In genomic region chr5:121199238-121199999, GRCh38 we compare ENCODE assay signal across 14 cellular contexts.
DNase-seq lines count a peak whose midpoint lies in the region; ATAC-seq and TF ChIP-seq lines count a peak whose summit lies in the region.
"Had no signal": no experiment of that assay in that cellular context is flagged by ENCODE, and none has a peak within 500 bp of the region (broad histone marks: within the 10 kb centered on the region; RNA-seq: fewer than 3 reads in every experiment).

No MANE protein-coding gene starts in this region.

- no peaks in the 10 kb centered on the region for H3K79me2 ChIP-seq in DND-41 (ENCODE audit: insufficient read depth, low read length)
- H3K79me2 ChIP-seq in OCI-LY3 (ENCODE audit: low read length): no peaks in the 10 kb centered on the region

- no peaks in the 10 kb centered on the region for H3K36me3 ChIP-seq in DND-41 (ENCODE audit: insufficient read depth, low read length)
- no peaks in the 10 kb centered on the region for H3K36me3 ChIP-seq in OCI-LY3 (replicated peaks; ENCODE audit: low read depth, low read length)
- H3K36me3 ChIP-seq in sigmoid colon: no peaks in the 10 kb centered on the region
- H3K36me3 ChIP-seq in aorta (ENCODE audit: control insufficient read depth in 1 of 2, insufficient read depth in 2 of 2, low read length in 1 of 2): no peaks in the 10 kb centered on the region

- intact Hi-C loops in sigmoid colon (cut with DNase I) (no loop called here), aorta (cut with DNase I) (no loop called here)

- no peaks in the 10 kb centered on the region for H3K36me3 Mint-ChIP-seq in T-helper 17 cell (ENCODE audit: low read depth)
- H3K36me3 Mint-ChIP-seq: natural killer cell, WTC11 had no signal

- no peaks in the 10 kb centered on the region for H3K27me3 ChIP-seq in DND-41 (ENCODE audit: insufficient read depth, low read length, poor library complexity)
- no peaks in the 10 kb centered on the region for H3K27me3 ChIP-seq in OCI-LY3 (ENCODE audit: low read depth, low read length)
- no peaks in the 10 kb centered on the region for H3K27me3 ChIP-seq in sigmoid colon
- no peaks in the 10 kb centered on the region for H3K27me3 ChIP-seq in aorta (ENCODE audit: control insufficient read depth in 1 of 2, insufficient read depth in 2 of 2, low read length in 1 of 2)
- H3K27me3 ChIP-seq: body of pancreas had no signal

- TF ChIP-seq CTCF in DND-41 (IDR thresholded peaks at IDR 0.05; ENCODE audit: borderline replicate concordance, extremely low read depth, low read length, poor library complexity, severe bottlenecking): no peak
- TF ChIP-seq CTCF in OCI-LY3 (IDR thresholded peaks at IDR 0.05; ENCODE audit: low read depth, low read length): no peak
- TF ChIP-seq CTCF in epithelial cell of esophagus (IDR thresholded peaks at IDR 0.05; ENCODE audit: insufficient read depth, low read depth, low read length, missing control alignments): no peak
- no peak for TF ChIP-seq CTCF in sigmoid colon (IDR thresholded peaks at IDR 0.05)
- TF ChIP-seq CTCF in GM13976 (IDR thresholded peaks at IDR 0.05; ENCODE audit: borderline replicate concordance, control extremely low read depth, extremely low read depth, insufficient read depth, missing control alignments): no peak

- no peak for TF ChIP-seq EP300 in sigmoid colon (IDR thresholded peaks at IDR 0.05)

- no peak for TF ChIP-seq POLR2A in sigmoid colon (IDR thresholded peaks at IDR 0.05)

- H3K4me1 ChIP-seq in DND-41 (ENCODE audit: insufficient read depth, low read length) (peaks cover 8% of the 10 kb centered on the region), OCI-LY3 (ENCODE audit: low read length) (no peaks in the 10 kb centered on the region), sigmoid colon (peaks cover 0 to 10% (median 3%) of the 10 kb centered on the region in 4 donors), aorta (ENCODE audit: control insufficient read depth in 1 of 2, insufficient read depth in 2 of 2, low read length in 2 of 2) (no peaks in the 10 kb centered on the region)
- H3K4me1 ChIP-seq: body of pancreas had no signal

- in situ Hi-C loops in GM13976 (cut with MboI; ENCODE audit: low sequenced_read_pairs, unreplicated experiment): no loop called here

- no peak overlapping the region for H3K4me3 Mint-ChIP-seq in T-helper 17 cell
- H3K4me3 Mint-ChIP-seq: activated T-cell treated with anti-CD3 and anti-CD28 coated beads, Interleukin-2, amount 50 U/mL, for 24 hours; natural killer cell; WTC11 had no signal

- H3K27me3 Mint-ChIP-seq in T-helper 17 cell: no peaks in the 10 kb centered on the region
- H3K27me3 Mint-ChIP-seq: activated T-cell treated with anti-CD3 and anti-CD28 coated beads, Interleukin-2, amount 50 U/mL, for 24 hours had no signal

- H3K27ac Mint-ChIP-seq in T-helper 17 cell: no peak overlapping the region
- H3K27ac Mint-ChIP-seq: activated T-cell treated with anti-CD3 and anti-CD28 coated beads, Interleukin-2, amount 50 U/mL, for 24 hours; natural killer cell; WTC11 had no signal

- 57 to 65% methylated on average over 5 of the region's 5 CpGs for WGBS in sigmoid colon, 2 donors
- WGBS in aorta, 2 donors: 67 to 74% methylated on average over 5 of the region's 5 CpGs

- H3K9me3 ChIP-seq in DND-41 (ENCODE audit: insufficient read depth, low read length, severe bottlenecking) (no peaks in the 10 kb centered on the region), OCI-LY3 (ENCODE audit: insufficient read depth, low read length) (no peaks in the 10 kb centered on the region), sigmoid colon (no peaks in the 10 kb centered on the region), aorta (ENCODE audit: control insufficient read depth, low read length) (no peaks in the 10 kb centered on the region), T-helper 17 cell (ENCODE audit: control insufficient read depth, low read length, poor library complexity, severe bottlenecking) (no peaks in the 10 kb centered on the region)
- H3K9me3 ChIP-seq: body of pancreas had no signal

- H3K4me3 ChIP-seq in DND-41 (ENCODE audit: low read depth in 1 of 2, low read length in 2 of 2) (no peak overlapping the region), OCI-LY3 (ENCODE audit: low read length) (no peak overlapping the region), epithelial cell of esophagus (ENCODE audit: low read length) (no peak overlapping the region), sigmoid colon (peak overlapping the region in 2 of 4 donors; percentile 18 to 19), aorta (ENCODE audit: low read length in 2 of 2) (no peak overlapping the region)
- H3K4me3 ChIP-seq: body of pancreas had no signal

- no peaks in the 10 kb centered on the region for H3K4me1 Mint-ChIP-seq in T-helper 17 cell
- H3K4me1 Mint-ChIP-seq: natural killer cell, WTC11 had no signal

- H4K20me1 ChIP-seq in DND-41 (ENCODE audit: insufficient read depth, low read length) (no peaks in the 10 kb centered on the region), OCI-LY3 (ENCODE audit: insufficient read depth, low read length) (no peaks in the 10 kb centered on the region)

- 0 out of 2 replicates have a peak overlapping the region, but pooled peaks have one; percentile 1 for H3K4me2 ChIP-seq in DND-41 (ENCODE audit: insufficient read depth, low read length)
- no peak overlapping the region for H3K4me2 ChIP-seq in OCI-LY3 (ENCODE audit: low read length)

- no peak for DNase-seq in DND-41
- DNase-seq in epithelial cell of esophagus (ENCODE audit: low read depth): peak; percentile 4
- peak; percentile 40 for DNase-seq in sigmoid colon
- DNase-seq in aorta: no peak
- DNase-seq in NCI-H2107 treated with DMSO at 0.1 percent for 48 hours (lab: John Stamatoyannopoulos, UW; ENCODE audit: unreplicated experiment): no peak
- no peak for DNase-seq in GM13976 (ENCODE audit: low spot score)
- no peak for DNase-seq in T-helper 17 cell
- DNase-seq: activated T-cell treated with anti-CD3 and anti-CD28 coated beads, Interleukin-2, amount 50 U/mL, for 24 hours; body of pancreas; Karpas-422; natural killer cell had no signal

- ATAC-seq in DND-41 (ENCODE audit: insufficient read depth, low read depth) (no peak), aorta (ENCODE audit: low FRiP score) (no peak), T-helper 17 cell (no peak)
- ATAC-seq: body of pancreas, natural killer cell, WTC11 had no signal

- H3K27ac ChIP-seq in DND-41 (ENCODE audit: low read length) (0 out of 2 replicates have a peak overlapping the region, but pooled peaks have one; percentile 0), OCI-LY3 (ENCODE audit: low read length) (no peak overlapping the region), sigmoid colon (no peak overlapping the region), aorta (ENCODE audit: low read depth in 1 of 2, low read length in 2 of 2) (no peak overlapping the region)
- H3K27ac ChIP-seq: body of pancreas, epithelial cell of prostate had no signal

- H2AFZ ChIP-seq in DND-41 (ENCODE audit: low read depth, low read length) (peak overlapping the region; percentile 66), OCI-LY3 (ENCODE audit: low read depth, low read length) (0 out of 2 replicates have a peak overlapping the region, but pooled peaks have one; percentile 70)

- no peak overlapping the region; the same call in 1 of the 2 replicates for H3K9ac ChIP-seq in DND-41 (ENCODE audit: low read depth, low read length)
- H3K9ac ChIP-seq in OCI-LY3 (ENCODE audit: low read length): no peak overlapping the region

Comparison
In these comparisons a context has a peak if more than half of its experiments do, and no peak if none do; other contexts are left out.
1. DNase-seq: peak in epithelial cell of esophagus (single experiment) and sigmoid colon (single experiment); none in DND-41 (single experiment), aorta (0 of 2), NCI-H2107 treated with DMSO at 0.1 percent for 48 hours (single experiment), GM13976 (single experiment) and T-helper 17 cell (0 of 3).